ENCODE assay signal across 11 cellular contexts in the genomic region with DNA sequence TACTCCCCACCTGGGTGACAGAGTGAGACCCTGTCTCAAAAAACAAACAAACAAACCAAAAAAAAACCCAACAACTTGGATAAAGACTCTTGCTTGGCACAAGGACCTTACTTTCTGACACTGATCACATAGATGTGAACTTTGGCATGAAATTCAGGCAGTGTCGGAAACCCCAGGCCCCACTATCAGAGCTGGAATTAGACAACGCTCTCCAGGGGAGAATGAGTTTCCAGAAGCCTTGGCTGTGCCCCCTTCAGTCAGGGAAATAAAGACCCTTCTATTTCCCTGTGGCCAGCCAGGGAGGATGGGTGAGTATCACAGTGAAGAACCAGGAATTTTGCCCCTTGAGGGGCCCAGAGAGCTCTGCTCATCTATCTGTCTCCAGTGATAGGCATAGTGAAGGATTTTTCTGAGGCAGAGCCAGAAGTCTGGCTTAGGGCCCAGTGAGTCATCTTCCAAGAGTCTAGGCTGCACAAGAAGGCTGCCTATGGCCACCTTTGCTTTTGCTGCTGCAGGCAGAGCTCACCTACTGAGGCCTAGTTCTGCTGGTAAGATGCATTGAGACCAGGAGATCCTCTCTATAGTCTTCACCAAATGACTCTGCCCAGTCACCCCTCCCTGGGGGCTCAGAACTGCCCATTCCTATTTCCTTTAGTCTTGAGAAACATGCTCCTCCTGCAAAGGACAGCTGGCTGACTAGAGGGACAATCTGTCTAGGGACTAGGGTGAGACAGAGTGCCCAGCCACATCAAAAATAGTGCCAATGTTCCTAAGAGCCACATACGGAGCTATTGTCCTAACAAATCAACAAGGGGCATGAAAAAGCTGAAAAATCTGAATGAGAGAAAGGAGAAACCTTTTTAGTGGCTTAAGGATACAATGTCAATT. TPM values are rescaled to one million over a fixed set of nuclear protein-coding genes. Genes with fewer than 3 reads are reported as not detected.
A peak's percentile ranks its signal among the peaks of the same experiment; 100 is the strongest.
DNase-seq lines count a peak whose midpoint lies in the region; ATAC-seq and TF ChIP-seq lines count a peak whose summit lies in the region.
"Had no signal": no experiment of that assay in that cellular context is flagged by ENCODE, and none has a peak within 500 bp of the region (broad histone marks: within the 10 kb centered on the region; RNA-seq: fewer than 3 reads in every experiment).

No MANE protein-coding gene starts in this region.

- DNase-seq in HCEC 1CT (peak; percentile 76), adipocyte (ENCODE audit: low read depth) (peak; percentile 88), left ventricle myocardium superior (peak; percentile 46), smooth muscle cell (lab: John Stamatoyannopoulos, UW; ENCODE audit: unreplicated experiment) (no peak), endothelial cell (ENCODE audit: low spot score) (no peak), head of caudate nucleus (no peak)
- DNase-seq: activated T-cell treated with anti-CD3 and anti-CD28 coated beads, Interleukin-2, amount 50 U/mL, for 4 hours; stimulated activated CD4-positive, alpha-beta T cell treated with anti-CD3 and anti-CD28 coated beads, Interleukin-4, amount 100 ng/mL, for 4 hours had no signal

- no peak for TF ChIP-seq CTCF in smooth muscle cell (IDR thresholded peaks at IDR 0.05; ENCODE audit: borderline replicate concordance, insufficient read depth, poor library complexity, severe bottlenecking)
- no peak for TF ChIP-seq CTCF in endothelial cell (IDR thresholded peaks at IDR 0.05; ENCODE audit: unreplicated experiment)

- H3K36me3 ChIP-seq in adipocyte (ENCODE audit: control insufficient read depth, insufficient read depth, low read length, severe bottlenecking) (no peaks in the 10 kb centered on the region), smooth muscle cell (ENCODE audit: low read depth) (no peaks in the 10 kb centered on the region)

- H3K36me3 Mint-ChIP-seq in endothelial cell (ENCODE audit: low read depth, unreplicated experiment) = no peaks in the 10 kb centered on the region
- no peaks in the 10 kb centered on the region for H3K36me3 Mint-ChIP-seq in activated T-helper 17 cell treated with anti-CD3 and anti-CD28 coated beads, Interleukin-2, amount 50 U/mL, for 72 hours (ENCODE audit: low read depth)

- no peaks in the 10 kb centered on the region for H3K79me2 ChIP-seq in smooth muscle cell (ENCODE audit: low read depth)

- H3K4me1 ChIP-seq in adipocyte (ENCODE audit: control insufficient read depth, insufficient read depth, low read length) (peaks cover 18% of the 10 kb centered on the region), smooth muscle cell (ENCODE audit: low read depth) (peaks cover 6% of the 10 kb centered on the region)

- H3K4me3 Mint-ChIP-seq in endothelial cell (ENCODE audit: unreplicated experiment) = no peak overlapping the region
- H3K4me3 Mint-ChIP-seq in activated T-helper 17 cell treated with anti-CD3 and anti-CD28 coated beads, Interleukin-2, amount 50 U/mL, for 72 hours = no peak overlapping the region
- H3K4me3 Mint-ChIP-seq: activated T-cell treated with anti-CD3 and anti-CD28 coated beads, Interleukin-2, amount 50 U/mL, for 4 hours had no signal

- H3K9me3 ChIP-seq in adipocyte (ENCODE audit: control insufficient read depth, low read length) (no peaks in the 10 kb centered on the region), smooth muscle cell (replicated peaks; ENCODE audit: low read depth) (no peaks in the 10 kb centered on the region)

- intact Hi-C loops in left ventricle myocardium superior (cut with micrococcal nuclease) (no loop called here), head of caudate nucleus (cut with DNase I) (no loop called here)

- ATAC-seq in left ventricle myocardium superior (peak; percentile 82), GM18870 (IDR thresholded peaks at IDR 0.05; ENCODE audit: unreplicated experiment) (no peak)
- ATAC-seq in activated T-helper 17 cell treated with anti-CD3 and anti-CD28 coated beads, Interleukin-2, amount 50 U/mL, for 72 hours (replicated peaks) = no peak
- ATAC-seq: activated T-cell treated with anti-CD3 and anti-CD28 coated beads, Interleukin-2, amount 50 U/mL, for 4 hours; GM12878 had no signal

- H2AFZ ChIP-seq in smooth muscle cell (ENCODE audit: low read depth) = peak overlapping the region; percentile 18

- H3K4me3 ChIP-seq in adipocyte (ENCODE audit: low read length) = no peak overlapping the region
- no peak overlapping the region for H3K4me3 ChIP-seq in smooth muscle cell
- H3K4me3 ChIP-seq: GM12878 had no signal

- no peak overlapping the region for H3K27ac Mint-ChIP-seq in endothelial cell (ENCODE audit: unreplicated experiment)
- H3K27ac Mint-ChIP-seq in activated T-helper 17 cell treated with anti-CD3 and anti-CD28 coated beads, Interleukin-2, amount 50 U/mL, for 72 hours = no peak overlapping the region

- no peaks in the 10 kb centered on the region for H4K20me1 ChIP-seq in smooth muscle cell (ENCODE audit: low read depth)

- H3K27me3 Mint-ChIP-seq in endothelial cell (ENCODE audit: unreplicated experiment) = peaks cover 2% of the 10 kb centered on the region
- no peaks in the 10 kb centered on the region for H3K27me3 Mint-ChIP-seq in activated T-helper 17 cell treated with anti-CD3 and anti-CD28 coated beads, Interleukin-2, amount 50 U/mL, for 72 hours

- H3K4me2 ChIP-seq in smooth muscle cell = peak overlapping the region; percentile 47

- H3F3A ChIP-seq in smooth muscle cell (ENCODE audit: low read depth) = no peaks in the 10 kb centered on the region

- peak overlapping the region; percentile 51 for H3K27ac ChIP-seq in smooth muscle cell (ENCODE audit: low read depth)

- peak overlapping the region; percentile 0 for H3K9ac ChIP-seq in adipocyte (ENCODE audit: low read length)
- no peak overlapping the region for H3K9ac ChIP-seq in smooth muscle cell (ENCODE audit: low read depth)

- H3K27me3 ChIP-seq in adipocyte (replicated peaks; ENCODE audit: control insufficient read depth, insufficient read depth, low read length) (no peaks in the 10 kb centered on the region), smooth muscle cell (ENCODE audit: low read depth) (no peaks in the 10 kb centered on the region)

- 59% methylated on average over 3 of the region's 3 CpGs for WGBS in smooth muscle cell (ENCODE audit: low lambda C conversion rate)

- no peaks in the 10 kb centered on the region for H3K4me1 Mint-ChIP-seq in endothelial cell (ENCODE audit: unreplicated experiment)
- no peaks in the 10 kb centered on the region for H3K4me1 Mint-ChIP-seq in activated T-helper 17 cell treated with anti-CD3 and anti-CD28 coated beads, Interleukin-2, amount 50 U/mL, for 72 hours

- no peaks in the 10 kb centered on the region for H3K9me3 Mint-ChIP-seq in endothelial cell (ENCODE audit: unreplicated experiment)
- H3K9me3 Mint-ChIP-seq in activated T-helper 17 cell treated with anti-CD3 and anti-CD28 coated beads, Interleukin-2, amount 50 U/mL, for 72 hours = no peaks in the 10 kb centered on the region
- H3K9me3 Mint-ChIP-seq: activated T-cell treated with anti-CD3 and anti-CD28 coated beads, Interleukin-2, amount 50 U/mL, for 4 hours had no signal

RNA-seq across cellular contexts. Expression of a gene that starts 40.2 kb away (rescaled TPM):
- total RNA-seq in left ventricle myocardium superior (46.0 TPM), smooth muscle cell (9.9 and 18.2 TPM in 2 replicates), endothelial cell (ENCODE audit: unreplicated experiment) (26.2 TPM)
- 21.5 and 27.7 TPM in 2 replicates for polyA plus RNA-seq in smooth muscle cell
- total RNA-seq in activated T-helper 17 cell treated with anti-CD3 and anti-CD28 coated beads, Interleukin-2, amount 50 U/mL, for 72 hours = 10 to 100 TPM in 1 of 2 donors, 1 to 10 TPM in 1; 8.9 to 23.0 TPM

Comparison
In these comparisons a context has a peak if more than half of its experiments do, and no peak if none do; other contexts are left out.
1. DNase-seq: peak in HCEC 1CT (single experiment), adipocyte (single experiment) and left ventricle myocardium superior (single experiment); none in smooth muscle cell (single experiment), endothelial cell (single experiment) and head of caudate nucleus (0 of 42).